27 cellular contexts compared by ENCODE assay signal in genomic region chr3:29141912-29142262, GRCh38.
DNase-seq lines count a peak whose midpoint lies in the region; ATAC-seq and TF ChIP-seq lines count a peak whose summit lies in the region.
"Had no signal": no experiment of that assay in that cellular context is flagged by ENCODE, and none has a peak within 500 bp of the region (broad histone marks: within the 10 kb centered on the region; RNA-seq: fewer than 3 reads in every experiment).

No MANE protein-coding gene starts in this region.

- no peak overlapping the region for H3K27ac Mint-ChIP-seq in glutamatergic neuron (ENCODE audit: unreplicated experiment)
- H3K27ac Mint-ChIP-seq: activated CD8-positive, alpha-beta memory T cell treated with anti-CD3 and anti-CD28 coated beads, Interleukin-2, amount 10 ng/mL, durations not matched to agents 7 days and 5 days; activated naive CD8-positive, alpha-beta T cell treated with anti-CD3 and anti-CD28 coated beads for 36 hours; activated T-helper 1 cell treated with anti-CD3 and anti-CD28 coated beads, Interleukin-12 subunit alpha, Interleukin-12 subunit beta, Interleukin-2, Interleukin-4 antibody, amounts not matched to agents 30 ng/mL and 10 ng/mL and 1 ng/mL, durations not matched to agents 14 hours and 24 hours and 36 hours; CD4-positive, CD25-positive, alpha-beta regulatory T cell; endodermal cell; nephron had no signal

- H3K18ac ChIP-seq in mesendoderm (ENCODE audit: low read length): peak overlapping the region; percentile 18

- no peaks in the 10 kb centered on the region for H3K36me3 ChIP-seq in mesendoderm (ENCODE audit: control insufficient read depth, insufficient read depth, low read length)
- H3K36me3 ChIP-seq: colonic mucosa, MG63, stomach had no signal

- H3K56ac ChIP-seq in mesendoderm (ENCODE audit: low read length): no peak overlapping the region

- DNase-seq in EH (ENCODE audit: low read depth) (peak; percentile 3), amniotic epithelial cell (ENCODE audit: low read depth) (peak; percentile 26), mesendoderm (peak; percentile 74), NCI-H1694 (lab: John Stamatoyannopoulos, UW) (no peak), glutamatergic neuron (no peak), mucosa of gallbladder (ENCODE audit: low spot score) (no peak)
- DNase-seq: activated CD4-positive, alpha-beta T cell treated with anti-CD3 and anti-CD28 coated beads for 48 hours; activated CD8-positive, alpha-beta memory T cell treated with anti-CD3 and anti-CD28 coated beads, Interleukin-2, amount 10 ng/mL, durations not matched to agents 7 days and 5 days; activated naive CD8-positive, alpha-beta T cell treated with anti-CD3 and anti-CD28 coated beads for 36 hours; body of pancreas; CD4-positive, CD25-positive, alpha-beta regulatory T cell; colonic mucosa; DMS 273 treated with DMSO at 0.1 percent for 48 hours; endodermal cell; GDM1; MG63; NCI-H146; NCI-H774; OCI-M1; Right ventricle myocardium superior; stimulated activated CD4-positive, alpha-beta T cell treated with anti-CD3 and anti-CD28 coated beads, Interleukin-4, amount 100 ng/mL, for 4 hours; stomach had no signal

- no peak overlapping the region for H4K5ac ChIP-seq in mesendoderm (ENCODE audit: low read length)

- H3K4me3 ChIP-seq in mesendoderm (ENCODE audit: low read length) (no peak overlapping the region), skin epidermis (no peak overlapping the region)
- H3K4me3 ChIP-seq: body of pancreas, colonic mucosa, lung, MG63, stomach had no signal

- H3K79me2 ChIP-seq in mesendoderm (ENCODE audit: control insufficient read depth, insufficient read depth, low read length): no peaks in the 10 kb centered on the region

- no peak overlapping the region for H3K4ac ChIP-seq in mesendoderm (ENCODE audit: low read depth, low read length)

- no peak overlapping the region for H3K23ac ChIP-seq in mesendoderm (ENCODE audit: low read length)

- H3K36me3 Mint-ChIP-seq in glutamatergic neuron (ENCODE audit: unreplicated experiment): no peaks in the 10 kb centered on the region
- H3K36me3 Mint-ChIP-seq: activated CD8-positive, alpha-beta memory T cell treated with anti-CD3 and anti-CD28 coated beads, Interleukin-2, amount 10 ng/mL, durations not matched to agents 7 days and 5 days; activated naive CD8-positive, alpha-beta T cell treated with anti-CD3 and anti-CD28 coated beads for 36 hours; CD4-positive, CD25-positive, alpha-beta regulatory T cell had no signal

- no peak overlapping the region for H2BK120ac ChIP-seq in mesendoderm (ENCODE audit: low read depth, low read length)

- no peak overlapping the region for H4K8ac ChIP-seq in mesendoderm (ENCODE audit: low read depth, low read length)

- H3K9ac ChIP-seq in mesendoderm (ENCODE audit: low read length): no peak overlapping the region

- no peak overlapping the region for H2BK5ac ChIP-seq in mesendoderm (ENCODE audit: low read length)

- TF ChIP-seq CTCF in glutamatergic neuron (IDR thresholded peaks at IDR 0.05; ENCODE audit: partially characterized antibody, unreplicated experiment): no peak

- H3K27me3 ChIP-seq in mesendoderm (ENCODE audit: insufficient read depth, low read length, poor library complexity): no peaks in the 10 kb centered on the region
- H3K27me3 ChIP-seq: body of pancreas, colonic mucosa, MG63, stomach had no signal

- H3K79me1 ChIP-seq in mesendoderm (ENCODE audit: low read length): no peaks in the 10 kb centered on the region

- no peak overlapping the region for H3K4me2 ChIP-seq in mesendoderm (ENCODE audit: low read length)

- H3K27me3 Mint-ChIP-seq in glutamatergic neuron (ENCODE audit: unreplicated experiment): no peaks in the 10 kb centered on the region
- H3K27me3 Mint-ChIP-seq: activated CD8-positive, alpha-beta memory T cell treated with anti-CD3 and anti-CD28 coated beads, Interleukin-2, amount 10 ng/mL, durations not matched to agents 7 days and 5 days; activated naive CD8-positive, alpha-beta T cell treated with anti-CD3 and anti-CD28 coated beads for 36 hours; CD4-positive, CD25-positive, alpha-beta regulatory T cell had no signal

- no peak overlapping the region for H3K4me3 Mint-ChIP-seq in glutamatergic neuron (ENCODE audit: unreplicated experiment)
- H3K4me3 Mint-ChIP-seq: activated CD8-positive, alpha-beta memory T cell treated with anti-CD3 and anti-CD28 coated beads, Interleukin-2, amount 10 ng/mL, durations not matched to agents 7 days and 5 days; activated naive CD8-positive, alpha-beta T cell treated with anti-CD3 and anti-CD28 coated beads for 36 hours; activated T-helper 1 cell treated with anti-CD3 and anti-CD28 coated beads, Interleukin-12 subunit alpha, Interleukin-12 subunit beta, Interleukin-2, Interleukin-4 antibody, amounts not matched to agents 30 ng/mL and 10 ng/mL and 1 ng/mL, durations not matched to agents 14 hours and 24 hours and 36 hours; CD4-positive, CD25-positive, alpha-beta regulatory T cell; endodermal cell; nephron had no signal

- no peak for ATAC-seq in GM21526 (IDR thresholded peaks at IDR 0.05; ENCODE audit: low FRiP score, unreplicated experiment)
- ATAC-seq: activated CD8-positive, alpha-beta memory T cell treated with anti-CD3 and anti-CD28 coated beads, Interleukin-2, amount 10 ng/mL, durations not matched to agents 7 days and 5 days; body of pancreas had no signal

- H3K4me1 ChIP-seq in mesendoderm (ENCODE audit: control insufficient read depth, low read depth, low read length): peaks cover 7% of the 10 kb centered on the region
- H3K4me1 ChIP-seq: body of pancreas, colonic mucosa had no signal

- H3K27ac ChIP-seq in mesendoderm (ENCODE audit: low read depth, low read length) (no peak overlapping the region), skin epidermis (peak overlapping the region in 11 of 21 experiments; percentile 11 to 64 (median 41))
- H3K27ac ChIP-seq: body of pancreas, colonic mucosa had no signal

- no peak overlapping the region for H2AK5ac ChIP-seq in mesendoderm (ENCODE audit: low read length)

- no CpG with 5 or more reads among the region's 2 CpGs for WGBS in mesendoderm (ENCODE audit: extremely low coverage, insufficient coverage, low lambda C conversion rate)

- H2BK15ac ChIP-seq in mesendoderm (replicated peaks; ENCODE audit: low read depth): no peak overlapping the region

- H3K4me1 Mint-ChIP-seq in glutamatergic neuron (ENCODE audit: low read depth, unreplicated experiment): peaks cover 14% of the 10 kb centered on the region
- H3K4me1 Mint-ChIP-seq: endodermal cell had no signal

- H3K9me3 Mint-ChIP-seq in glutamatergic neuron (ENCODE audit: unreplicated experiment): no peaks in the 10 kb centered on the region
- H3K9me3 Mint-ChIP-seq: activated naive CD8-positive, alpha-beta T cell treated with anti-CD3 and anti-CD28 coated beads for 36 hours; activated T-helper 1 cell treated with anti-CD3 and anti-CD28 coated beads, Interleukin-12 subunit alpha, Interleukin-12 subunit beta, Interleukin-2, Interleukin-4 antibody, amounts not matched to agents 30 ng/mL and 10 ng/mL and 1 ng/mL, durations not matched to agents 14 hours and 24 hours and 36 hours; endodermal cell; nephron had no signal

Comparison
In these comparisons a context has a peak if more than half of its experiments do, and no peak if none do; other contexts are left out.
1. DNase-seq: peak in EH (single experiment), amniotic epithelial cell (single experiment) and mesendoderm (single experiment); none in NCI-H1694 (single experiment), glutamatergic neuron (single experiment) and mucosa of gallbladder (single experiment).